8 cellular contexts compared by ENCODE assay signal in genomic region chr2:127423476-127423840, GRCh38. TPM values are rescaled to one million over a fixed set of nuclear protein-coding genes. Genes with fewer than 3 reads are reported as not detected.
DNase-seq lines count a peak whose midpoint lies in the region; ATAC-seq and TF ChIP-seq lines count a peak whose summit lies in the region.

No MANE protein-coding gene starts in this region.

- no peak overlapping the region for H3K9ac ChIP-seq in HUES6 (ENCODE audit: low read length)
- peak overlapping the region; percentile 57 for H3K9ac ChIP-seq in mesendoderm (ENCODE audit: low read length)

- peak overlapping the region; percentile 70 for H3K56ac ChIP-seq in mesendoderm (ENCODE audit: low read length)

- DNase-seq in CD4-positive, CD25-positive, alpha-beta regulatory T cell, result peak in 1 of 3 donors; percentile 6
- DNase-seq in ascending aorta (ENCODE audit: low spot score in 2 of 2), result no peak
- no peak for DNase-seq in mesendoderm
- no peak for DNase-seq in HuH-7.5 (ENCODE audit: low spot score)
- DNase-seq in SKM-1 (lab: John Stamatoyannopoulos, UW; ENCODE audit: unreplicated experiment), result no peak

- no peaks in the 10 kb centered on the region for H3K36me3 ChIP-seq in CD4-positive, CD25-positive, alpha-beta regulatory T cell (ENCODE audit: control insufficient read depth, insufficient read depth, low read length)
- no peaks in the 10 kb centered on the region for H3K36me3 ChIP-seq in HUES6 (ENCODE audit: control insufficient read depth, insufficient read depth, low read length)
- H3K36me3 ChIP-seq in ascending aorta, result no peaks in the 10 kb centered on the region
- H3K36me3 ChIP-seq in mesendoderm (ENCODE audit: control insufficient read depth, insufficient read depth, low read length), result no peaks in the 10 kb centered on the region

- WGBS in mesendoderm (ENCODE audit: extremely low coverage, insufficient coverage, low lambda C conversion rate), result no CpG with 5 or more reads among the region's 30 CpGs

- peak overlapping the region; percentile 78 for H3K4me2 ChIP-seq in mesendoderm (ENCODE audit: low read length)

- peak overlapping the region in 2 of 4 donors; percentile 4 to 13 for H3K4me3 Mint-ChIP-seq in CD4-positive, CD25-positive, alpha-beta regulatory T cell

- no peak overlapping the region for H3K18ac ChIP-seq in mesendoderm (ENCODE audit: low read length)

- peaks cover 3 to 15% (median 8%) of the 10 kb centered on the region in 4 donors for H3K4me1 Mint-ChIP-seq in CD4-positive, CD25-positive, alpha-beta regulatory T cell

- H3K27me3 ChIP-seq in CD4-positive, CD25-positive, alpha-beta regulatory T cell (ENCODE audit: control insufficient read depth, insufficient read depth, low read length), result peaks cover 9% of the 10 kb centered on the region
- peaks cover 55% of the 10 kb centered on the region for H3K27me3 ChIP-seq in HUES6 (ENCODE audit: control insufficient read depth, insufficient read depth, low read length)
- H3K27me3 ChIP-seq in ascending aorta, result peaks cover 11% of the 10 kb centered on the region
- H3K27me3 ChIP-seq in mesendoderm (ENCODE audit: insufficient read depth, low read length, poor library complexity), result no peaks in the 10 kb centered on the region

- no peaks in the 10 kb centered on the region for H3K9me3 ChIP-seq in CD4-positive, CD25-positive, alpha-beta regulatory T cell (ENCODE audit: control insufficient read depth in 2 of 2, low read length in 2 of 2)
- H3K9me3 ChIP-seq in HUES6 (ENCODE audit: control insufficient read depth, insufficient read depth, low read depth, low read length) (no peaks in the 10 kb centered on the region), ascending aorta (no peaks in the 10 kb centered on the region)

- H3K36me3 Mint-ChIP-seq in CD4-positive, CD25-positive, alpha-beta regulatory T cell, result no peaks in the 10 kb centered on the region

- H2BK120ac ChIP-seq in mesendoderm (ENCODE audit: low read depth, low read length), result no peak overlapping the region

- no peak overlapping the region for H3K23ac ChIP-seq in mesendoderm (ENCODE audit: low read length)

- no peaks in the 10 kb centered on the region for H3K79me1 ChIP-seq in mesendoderm (ENCODE audit: low read length)

- no peak overlapping the region for H3K4me3 ChIP-seq in CD4-positive, CD25-positive, alpha-beta regulatory T cell (ENCODE audit: low read depth, low read length)
- H3K4me3 ChIP-seq in HUES6 (ENCODE audit: low read depth, low read length) (peak overlapping the region; percentile 68), ascending aorta (peak overlapping the region; percentile 41 to 58), mesendoderm (ENCODE audit: low read length) (no peak overlapping the region)

- no peak for TF ChIP-seq CTCF in ascending aorta (IDR thresholded peaks at IDR 0.05)

- H3K79me2 ChIP-seq in mesendoderm (ENCODE audit: control insufficient read depth, insufficient read depth, low read length), result no peaks in the 10 kb centered on the region

- no peak overlapping the region for H4K8ac ChIP-seq in mesendoderm (ENCODE audit: low read depth, low read length)

- H3K9me3 Mint-ChIP-seq in CD4-positive, CD25-positive, alpha-beta regulatory T cell, result no peaks in the 10 kb centered on the region

- peaks cover 13% of the 10 kb centered on the region for H3K4me1 ChIP-seq in CD4-positive, CD25-positive, alpha-beta regulatory T cell (ENCODE audit: control insufficient read depth, insufficient read depth, low read length, poor library complexity, severe bottlenecking)
- H3K4me1 ChIP-seq in HUES6 (ENCODE audit: control insufficient read depth, insufficient read depth, low read length) (peaks cover 7% of the 10 kb centered on the region), ascending aorta (peaks cover 5 to 11% of the 10 kb centered on the region in 2 donors), mesendoderm (ENCODE audit: control insufficient read depth, low read depth, low read length) (no peaks in the 10 kb centered on the region)

- H2BK15ac ChIP-seq in mesendoderm (replicated peaks; ENCODE audit: low read depth), result no peak overlapping the region

- no peak overlapping the region for H3K4ac ChIP-seq in mesendoderm (ENCODE audit: low read depth, low read length)

- no peak overlapping the region for H2AK5ac ChIP-seq in mesendoderm (ENCODE audit: low read length)

- intact Hi-C loops in ascending aorta (cut with DNase I), result no loop called here

- peaks cover 34% of the 10 kb centered on the region for H3K27me3 Mint-ChIP-seq in CD4-positive, CD25-positive, alpha-beta regulatory T cell

- H3K27ac Mint-ChIP-seq in CD4-positive, CD25-positive, alpha-beta regulatory T cell, result no peak overlapping the region

- no peak overlapping the region for H2BK5ac ChIP-seq in mesendoderm (ENCODE audit: low read length)

- no peak overlapping the region for H4K5ac ChIP-seq in mesendoderm (ENCODE audit: low read length)

- H3K27ac ChIP-seq in CD4-positive, CD25-positive, alpha-beta regulatory T cell (ENCODE audit: insufficient read depth, low read length, poor library complexity, severe bottlenecking), result no peak overlapping the region
- H3K27ac ChIP-seq in HUES6 (ENCODE audit: low read depth, low read length) (no peak overlapping the region), ascending aorta (no peak overlapping the region), mesendoderm (ENCODE audit: low read depth, low read length) (no peak overlapping the region)

- peak; percentile 26 to 29 for ATAC-seq in CD4-positive, CD25-positive, alpha-beta regulatory T cell (ENCODE audit: low read depth in 2 of 2)
- no peak for ATAC-seq in HG03520 (IDR thresholded peaks at IDR 0.05; ENCODE audit: unreplicated experiment)
- no peak for ATAC-seq in HG03460 (IDR thresholded peaks at IDR 0.05; ENCODE audit: unreplicated experiment)

RNA-seq across cellular contexts. Expression of gene PROC, which starts 5.2 kb away (rescaled TPM):
- total RNA-seq in CD4-positive, CD25-positive, alpha-beta regulatory T cell, result not detected
- under 1 TPM in 1 of 4 donors, not detected in 3; 0.35 TPM for polyA plus RNA-seq in CD4-positive, CD25-positive, alpha-beta regulatory T cell
- not detected for total RNA-seq in ascending aorta
- 0.11 TPM for polyA plus RNA-seq in mesendoderm (2013, experiment 1 of 2)
- 0.15 TPM for polyA plus RNA-seq in mesendoderm (2013, experiment 2 of 2)

RNA-seq across cellular contexts. Expression of gene MAP3K2, which starts 35.7 kb away (rescaled TPM):
- total RNA-seq in CD4-positive, CD25-positive, alpha-beta regulatory T cell, result 95.7 TPM
- polyA plus RNA-seq in CD4-positive, CD25-positive, alpha-beta regulatory T cell, result 10 to 100 TPM; 48.4 to 65.7 (median 50.5) TPM
- total RNA-seq in ascending aorta, result 47.7 TPM
- 7.8 TPM for polyA plus RNA-seq in mesendoderm (2013, experiment 1 of 2)
- polyA plus RNA-seq in mesendoderm (2013, experiment 2 of 2), result 8.3 TPM

Comparison
In these comparisons a context has a peak if more than half of its experiments do, and no peak if none do; other contexts are left out.
1. ATAC-seq: peak in CD4-positive, CD25-positive, alpha-beta regulatory T cell (2 of 2); none in HG03520 (single experiment) and HG03460 (single experiment).
2. H3K4me3 ChIP-seq: peak in HUES6 (single experiment) and ascending aorta (2 of 2); none in CD4-positive, CD25-positive, alpha-beta regulatory T cell (single experiment) and mesendoderm (single experiment).